In genomic region chr15:76335851-76336253, GRCh38 we compare ENCODE assay signal across 9 cellular contexts. TPM values are rescaled to one million over a fixed set of nuclear protein-coding genes. Genes with fewer than 3 reads are reported as not detected.
DNase-seq lines count a peak whose midpoint lies in the region; ATAC-seq and TF ChIP-seq lines count a peak whose summit lies in the region.
"Had no signal": no experiment of that assay in that cellular context is flagged by ENCODE, and none has a peak within 500 bp of the region (broad histone marks: within the 10 kb centered on the region; RNA-seq: fewer than 3 reads in every experiment).

No MANE protein-coding gene starts in this region.

- H3K9ac ChIP-seq in HUES6 (ENCODE audit: low read length) = peak overlapping the region; percentile 69
- peak overlapping the region; percentile 5 for H3K9ac ChIP-seq in mucosa of stomach (ENCODE audit: low read length)

- H3K79me2 ChIP-seq in DOHH2 (ENCODE audit: control insufficient read depth, low read length) = peaks cover 39% of the 10 kb centered on the region

- no peak for DNase-seq in activated T-helper 2 cell treated with anti-CD3 and anti-CD28 coated beads, Interferon-gamma antibody, Interleukin-2, Interleukin-4, amounts not matched to agents 10 μg/mL and 5 μg/mL and 100 μg/mL, durations not matched to agents 14 hours and 24 hours and 36 hours (ENCODE audit: low spot score)
- no peak for DNase-seq in stimulated activated CD4-positive, alpha-beta T cell treated with anti-CD3 and anti-CD28 coated beads, Interleukin-4, amount 100 ng/mL, for 1 hour
- no peak for DNase-seq in retina

- peak overlapping the region; percentile 67 for H3K27ac Mint-ChIP-seq in activated T-helper 2 cell treated with anti-CD3 and anti-CD28 coated beads, Interferon-gamma antibody, Interleukin-2, Interleukin-4, amounts not matched to agents 10 μg/mL and 5 μg/mL and 100 μg/mL, durations not matched to agents 14 hours and 24 hours and 36 hours

- H3K27ac ChIP-seq in DOHH2 (ENCODE audit: low read depth, low read length) (peak overlapping the region; percentile 69), HUES6 (ENCODE audit: low read depth, low read length) (no peak overlapping the region)

- H3K4me1 ChIP-seq in DOHH2 (ENCODE audit: control insufficient read depth, low read length) (peaks cover 42% of the 10 kb centered on the region), HUES6 (ENCODE audit: control insufficient read depth, insufficient read depth, low read length) (peaks cover 35% of the 10 kb centered on the region), mucosa of stomach (ENCODE audit: control insufficient read depth, insufficient read depth, low read length) (peaks cover 50% of the 10 kb centered on the region)

- H3K4me3 Mint-ChIP-seq in activated T-helper 2 cell treated with anti-CD3 and anti-CD28 coated beads, Interferon-gamma antibody, Interleukin-2, Interleukin-4, amounts not matched to agents 10 μg/mL and 5 μg/mL and 100 μg/mL, durations not matched to agents 14 hours and 24 hours and 36 hours (ENCODE audit: low read depth) = peak overlapping the region; percentile 85

- no peak for TF ChIP-seq CTCF in DOHH2 (IDR thresholded peaks at IDR 0.05; ENCODE audit: low read depth, low read length, poor library complexity, severe bottlenecking)

- H3K36me3 ChIP-seq in DOHH2 (ENCODE audit: control insufficient read depth, low read length) (peaks cover 13% of the 10 kb centered on the region), HUES6 (ENCODE audit: control insufficient read depth, insufficient read depth, low read length) (no peaks in the 10 kb centered on the region), mucosa of stomach (ENCODE audit: control insufficient read depth, insufficient read depth, low read length) (no peaks in the 10 kb centered on the region)

- intact Hi-C loops in activated T-helper 2 cell treated with anti-CD3 and anti-CD28 coated beads, Interferon-gamma antibody, Interleukin-2, Interleukin-4, amounts not matched to agents 10 μg/mL and 5 μg/mL and 100 μg/mL, durations not matched to agents 14 hours and 24 hours and 36 hours (cut with micrococcal nuclease) = loop anchor here (2.0 kb wide), 2 partner anchors 25 to 101 kb away; partner anchors contain the start of gene ETFA

- H3K4me1 Mint-ChIP-seq in activated T-helper 2 cell treated with anti-CD3 and anti-CD28 coated beads, Interferon-gamma antibody, Interleukin-2, Interleukin-4, amounts not matched to agents 10 μg/mL and 5 μg/mL and 100 μg/mL, durations not matched to agents 14 hours and 24 hours and 36 hours (ENCODE audit: low read depth) = peaks cover 34% of the 10 kb centered on the region

- peaks cover 8% of the 10 kb centered on the region; the same call in 1 of the 2 replicates for H4K20me1 ChIP-seq in DOHH2 (ENCODE audit: control insufficient read depth, insufficient read depth, low read depth, low read length)

- peak overlapping the region; percentile 72 for H3K4me2 ChIP-seq in DOHH2 (ENCODE audit: low read length)

- ATAC-seq in GM19328 (IDR thresholded peaks at IDR 0.05; ENCODE audit: unreplicated experiment) (no peak), GM21737 (IDR thresholded peaks at IDR 0.05; ENCODE audit: unreplicated experiment) (no peak)

- no peaks in the 10 kb centered on the region for H3K9me3 ChIP-seq in DOHH2 (ENCODE audit: control insufficient read depth, insufficient read depth, low read length)
- H3K9me3 ChIP-seq in HUES6 (ENCODE audit: control insufficient read depth, insufficient read depth, low read depth, low read length) = no peaks in the 10 kb centered on the region
- H3K9me3 ChIP-seq in mucosa of stomach (ENCODE audit: control insufficient read depth, low read length) = no peaks in the 10 kb centered on the region

- H3K9me2 ChIP-seq in DOHH2 (replicated peaks; ENCODE audit: control insufficient read depth, low read length) = no peaks in the 10 kb centered on the region

- H3K4me3 ChIP-seq in DOHH2 (ENCODE audit: low read length) = peak overlapping the region; percentile 90
- H3K4me3 ChIP-seq in HUES6 (ENCODE audit: low read depth, low read length) = peak overlapping the region; percentile 59
- H3K4me3 ChIP-seq in mucosa of stomach (ENCODE audit: low read length) = no peak overlapping the region

- peaks cover 7% of the 10 kb centered on the region for H3K27me3 ChIP-seq in DOHH2 (ENCODE audit: control insufficient read depth, low read length)
- peaks cover 86% of the 10 kb centered on the region for H3K27me3 ChIP-seq in HUES6 (ENCODE audit: control insufficient read depth, insufficient read depth, low read length)
- peaks cover 85% of the 10 kb centered on the region for H3K27me3 ChIP-seq in mucosa of stomach (ENCODE audit: control insufficient read depth, insufficient read depth, low read length)

- no peaks in the 10 kb centered on the region for H3K9me3 Mint-ChIP-seq in activated T-helper 2 cell treated with anti-CD3 and anti-CD28 coated beads, Interferon-gamma antibody, Interleukin-2, Interleukin-4, amounts not matched to agents 10 μg/mL and 5 μg/mL and 100 μg/mL, durations not matched to agents 14 hours and 24 hours and 36 hours

- peaks cover 16% of the 10 kb centered on the region for H3K36me3 Mint-ChIP-seq in activated T-helper 2 cell treated with anti-CD3 and anti-CD28 coated beads, Interferon-gamma antibody, Interleukin-2, Interleukin-4, amounts not matched to agents 10 μg/mL and 5 μg/mL and 100 μg/mL, durations not matched to agents 14 hours and 24 hours and 36 hours (ENCODE audit: low read depth)

- H3K27me3 Mint-ChIP-seq in activated T-helper 2 cell treated with anti-CD3 and anti-CD28 coated beads, Interferon-gamma antibody, Interleukin-2, Interleukin-4, amounts not matched to agents 10 μg/mL and 5 μg/mL and 100 μg/mL, durations not matched to agents 14 hours and 24 hours and 36 hours (ENCODE audit: low read depth) = peaks cover 53% of the 10 kb centered on the region

- peaks cover 10% of the 10 kb centered on the region for H3F3A ChIP-seq in DOHH2 (ENCODE audit: control insufficient read depth, insufficient read depth)

RNA-seq across cellular contexts. Expression of gene ISL2, which starts 0.7 kb away (rescaled TPM):
- 1.4 and 1.8 TPM in 2 replicates for total RNA-seq in activated T-helper 2 cell treated with anti-CD3 and anti-CD28 coated beads, Interferon-gamma antibody, Interleukin-2, Interleukin-4, amounts not matched to agents 10 μg/mL and 5 μg/mL and 100 μg/mL, durations not matched to agents 14 hours and 24 hours and 36 hours
- total RNA-seq: skeletal muscle tissue had no signal

RNA-seq across cellular contexts. Expression of gene ETFA, which starts 24.6 kb away (rescaled TPM):
- total RNA-seq in activated T-helper 2 cell treated with anti-CD3 and anti-CD28 coated beads, Interferon-gamma antibody, Interleukin-2, Interleukin-4, amounts not matched to agents 10 μg/mL and 5 μg/mL and 100 μg/mL, durations not matched to agents 14 hours and 24 hours and 36 hours = 157 and 160 TPM in 2 replicates
